ENCODE assay signal across 9 cellular contexts in genomic region chr2:27720004-27720551, GRCh38. TPM values are rescaled to one million over a fixed set of nuclear protein-coding genes. Genes with fewer than 3 reads are reported as not detected.
DNase-seq lines count a peak whose midpoint lies in the region; ATAC-seq, FAIRE-seq and TF ChIP-seq lines count a peak whose summit lies in the region.
"Had no signal": no experiment of that assay in that cellular context is flagged by ENCODE, and none has a peak within 500 bp of the region (broad histone marks: within the 10 kb centered on the region; RNA-seq: fewer than 3 reads in every experiment).

No MANE protein-coding gene starts in this region.

- TF ChIP-seq CTCF in astrocyte of the spinal cord (IDR thresholded peaks at IDR 0.05; ENCODE audit: low read depth, low read length) (no peak), psoas muscle (IDR thresholded peaks at IDR 0.05) (no peak)

- no peaks in the 10 kb centered on the region for H3K27me3 ChIP-seq in psoas muscle (ENCODE audit: insufficient read depth in 3 of 3, low read length in 2 of 3)

- peaks cover 20% of the 10 kb centered on the region for H3K4me1 ChIP-seq in psoas muscle

- peak overlapping the region; percentile 65 for H3K27ac ChIP-seq in psoas muscle

- DNase-seq in DMS53 treated with DMSO at 0.1 percent for 48 hours (lab: John Stamatoyannopoulos, UW; ENCODE audit: unreplicated experiment) (peak; percentile 64), RCC 7860 (ENCODE audit: low spot score) (peak; percentile 96), astrocyte of the spinal cord (ENCODE audit: low read depth, low spot score) (peak; percentile 94), psoas muscle (peak in 1 of 2 donors; percentile 60), HuH-7 (ENCODE audit: low spot score) (no peak), T-helper 9 cell (no peak)
- no peak for DNase-seq in central memory CD4-positive, alpha-beta T cell

- FAIRE-seq in RCC 7860 (lab: Jason Lieb, UNC) = peak; percentile 85
- FAIRE-seq: frontal cortex had no signal

- WGBS in psoas muscle, 3 donors = 40 to 54% (median 46%) methylated on average over 6 to 7 of the region's 7 CpGs

- H3K36me3 ChIP-seq in psoas muscle (ENCODE audit: insufficient read depth in 1 of 2, low read depth in 1 of 2) = no peaks in the 10 kb centered on the region

- intact Hi-C loops in psoas muscle (cut with DNase I) = loop anchor here in 1 of 2 donors (5.0 kb wide), 1 partner anchor 52 kb away; the partner anchor contains the start of gene MRPL33

- in situ Hi-C loops in astrocyte of the spinal cord (cut with HindIII; ENCODE audit: low sequenced_read_pairs) = no loop called here

- H3K4me3 ChIP-seq in astrocyte of the spinal cord (ENCODE audit: low read depth, low read length) (no peak overlapping the region), psoas muscle (no peak overlapping the region)

- no peaks in the 10 kb centered on the region for H3K9me3 ChIP-seq in psoas muscle

- ATAC-seq in psoas muscle = peak; percentile 45 to 72 (median 63)
- ATAC-seq in GM19452 (IDR thresholded peaks at IDR 0.05; ENCODE audit: unreplicated experiment) = no peak

RNA-seq across cellular contexts. Expression of gene MRPL33, which starts 51.4 kb away (rescaled TPM):
- total RNA-seq in psoas muscle = 100 to 1,000 TPM; 200 to 269 (median 257) TPM
- 100 to 1,000 TPM; 400 to 716 (median 536) TPM for polyA plus RNA-seq in psoas muscle

RNA-seq across cellular contexts. Expression of gene SLC4A1AP, which starts 56.4 kb away (rescaled TPM):
- 10 to 100 TPM; 21.1 to 28.4 (median 26.0) TPM for total RNA-seq in psoas muscle
- polyA plus RNA-seq in psoas muscle = 10 to 100 TPM; 20.5 to 44.8 (median 28.3) TPM

RNA-seq across cellular contexts. Expression of gene SUPT7L, which starts 56.7 kb away (rescaled TPM):
- total RNA-seq in psoas muscle = 10 to 100 TPM; 17.1 to 25.0 (median 22.1) TPM
- 10 to 100 TPM; 17.1 to 33.8 (median 21.1) TPM for polyA plus RNA-seq in psoas muscle

Comparison
In these comparisons a context has a peak if more than half of its experiments do, and no peak if none do; other contexts are left out.
1. DNase-seq: peak in DMS53 treated with DMSO at 0.1 percent for 48 hours (single experiment), RCC 7860 (single experiment) and astrocyte of the spinal cord (single experiment); none in HuH-7 (single experiment), central memory CD4-positive, alpha-beta T cell (single experiment) and T-helper 9 cell (single experiment).